ENCODE assay signal across 2 cellular contexts in the genomic region with DNA sequence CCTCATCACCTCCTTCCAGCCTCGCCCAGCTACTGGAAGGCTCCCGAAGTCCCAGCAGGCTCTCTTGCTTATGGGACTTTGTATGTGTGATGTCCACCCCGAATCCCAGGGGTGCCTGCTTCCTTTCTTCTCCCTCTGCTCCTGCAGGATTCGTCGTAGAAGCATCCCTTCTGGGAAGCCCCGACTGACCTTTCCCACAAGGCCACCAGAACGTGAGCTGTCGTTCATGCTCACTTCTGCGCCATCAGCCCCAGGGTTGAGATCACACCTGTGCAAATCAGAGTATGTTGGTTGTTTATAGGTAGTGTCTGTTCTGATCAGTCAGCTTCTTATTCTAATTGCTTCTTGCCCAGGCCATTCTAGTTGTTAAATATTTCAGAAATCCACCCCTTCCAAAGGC.
TF ChIP-seq lines count a peak whose summit lies in the region.

No MANE protein-coding gene starts in this region.

TF ChIP-seq in GM23338, 12 proteins besides CTCF, POLR2A, EP300 and RAD21 (continued from another document):
- TF ChIP-seq, protein P1, sequence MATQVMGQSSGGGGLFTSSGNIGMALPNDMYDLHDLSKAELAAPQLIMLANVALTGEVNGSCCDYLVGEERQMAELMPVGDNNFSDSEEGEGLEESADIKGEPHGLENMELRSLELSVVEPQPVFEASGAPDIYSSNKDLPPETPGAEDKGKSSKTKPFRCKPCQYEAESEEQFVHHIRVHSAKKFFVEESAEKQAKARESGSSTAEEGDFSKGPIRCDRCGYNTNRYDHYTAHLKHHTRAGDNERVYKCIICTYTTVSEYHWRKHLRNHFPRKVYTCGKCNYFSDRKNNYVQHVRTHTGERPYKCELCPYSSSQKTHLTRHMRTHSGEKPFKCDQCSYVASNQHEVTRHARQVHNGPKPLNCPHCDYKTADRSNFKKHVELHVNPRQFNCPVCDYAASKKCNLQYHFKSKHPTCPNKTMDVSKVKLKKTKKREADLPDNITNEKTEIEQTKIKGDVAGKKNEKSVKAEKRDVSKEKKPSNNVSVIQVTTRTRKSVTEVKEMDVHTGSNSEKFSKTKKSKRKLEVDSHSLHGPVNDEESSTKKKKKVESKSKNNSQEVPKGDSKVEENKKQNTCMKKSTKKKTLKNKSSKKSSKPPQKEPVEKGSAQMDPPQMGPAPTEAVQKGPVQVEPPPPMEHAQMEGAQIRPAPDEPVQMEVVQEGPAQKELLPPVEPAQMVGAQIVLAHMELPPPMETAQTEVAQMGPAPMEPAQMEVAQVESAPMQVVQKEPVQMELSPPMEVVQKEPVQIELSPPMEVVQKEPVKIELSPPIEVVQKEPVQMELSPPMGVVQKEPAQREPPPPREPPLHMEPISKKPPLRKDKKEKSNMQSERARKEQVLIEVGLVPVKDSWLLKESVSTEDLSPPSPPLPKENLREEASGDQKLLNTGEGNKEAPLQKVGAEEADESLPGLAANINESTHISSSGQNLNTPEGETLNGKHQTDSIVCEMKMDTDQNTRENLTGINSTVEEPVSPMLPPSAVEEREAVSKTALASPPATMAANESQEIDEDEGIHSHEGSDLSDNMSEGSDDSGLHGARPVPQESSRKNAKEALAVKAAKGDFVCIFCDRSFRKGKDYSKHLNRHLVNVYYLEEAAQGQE (IDR thresholded peaks at IDR 0.05; ENCODE audit: unreplicated experiment), result no peak
- TF ChIP-seq POLR2AphosphoS5 (IDR thresholded peaks at IDR 0.05; ENCODE audit: low read depth) (no peak), STAT1 (IDR thresholded peaks at IDR 0.05; ENCODE audit: unreplicated experiment) (no peak), EZH2 (IDR thresholded peaks at IDR 0.05; ENCODE audit: low read depth, unreplicated experiment) (no peak), NANOG (IDR thresholded peaks at IDR 0.05; ENCODE audit: borderline replicate concordance) (no peak), JUNB (IDR thresholded peaks at IDR 0.05; ENCODE audit: unreplicated experiment) (no peak), EZH2phosphoT487 (IDR thresholded peaks at IDR 0.05; ENCODE audit: unreplicated experiment) (no peak), ZNF331 (CRISPR knock-in tag; IDR thresholded peaks at IDR 0.05; ENCODE audit: low read depth) (no peak)
- TF ChIP-seq, protein P2, sequence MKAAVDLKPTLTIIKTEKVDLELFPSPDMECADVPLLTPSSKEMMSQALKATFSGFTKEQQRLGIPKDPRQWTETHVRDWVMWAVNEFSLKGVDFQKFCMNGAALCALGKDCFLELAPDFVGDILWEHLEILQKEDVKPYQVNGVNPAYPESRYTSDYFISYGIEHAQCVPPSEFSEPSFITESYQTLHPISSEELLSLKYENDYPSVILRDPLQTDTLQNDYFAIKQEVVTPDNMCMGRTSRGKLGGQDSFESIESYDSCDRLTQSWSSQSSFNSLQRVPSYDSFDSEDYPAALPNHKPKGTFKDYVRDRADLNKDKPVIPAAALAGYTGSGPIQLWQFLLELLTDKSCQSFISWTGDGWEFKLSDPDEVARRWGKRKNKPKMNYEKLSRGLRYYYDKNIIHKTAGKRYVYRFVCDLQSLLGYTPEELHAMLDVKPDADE (IDR thresholded peaks at IDR 0.05), result no peak
- TF ChIP-seq, protein P3, sequence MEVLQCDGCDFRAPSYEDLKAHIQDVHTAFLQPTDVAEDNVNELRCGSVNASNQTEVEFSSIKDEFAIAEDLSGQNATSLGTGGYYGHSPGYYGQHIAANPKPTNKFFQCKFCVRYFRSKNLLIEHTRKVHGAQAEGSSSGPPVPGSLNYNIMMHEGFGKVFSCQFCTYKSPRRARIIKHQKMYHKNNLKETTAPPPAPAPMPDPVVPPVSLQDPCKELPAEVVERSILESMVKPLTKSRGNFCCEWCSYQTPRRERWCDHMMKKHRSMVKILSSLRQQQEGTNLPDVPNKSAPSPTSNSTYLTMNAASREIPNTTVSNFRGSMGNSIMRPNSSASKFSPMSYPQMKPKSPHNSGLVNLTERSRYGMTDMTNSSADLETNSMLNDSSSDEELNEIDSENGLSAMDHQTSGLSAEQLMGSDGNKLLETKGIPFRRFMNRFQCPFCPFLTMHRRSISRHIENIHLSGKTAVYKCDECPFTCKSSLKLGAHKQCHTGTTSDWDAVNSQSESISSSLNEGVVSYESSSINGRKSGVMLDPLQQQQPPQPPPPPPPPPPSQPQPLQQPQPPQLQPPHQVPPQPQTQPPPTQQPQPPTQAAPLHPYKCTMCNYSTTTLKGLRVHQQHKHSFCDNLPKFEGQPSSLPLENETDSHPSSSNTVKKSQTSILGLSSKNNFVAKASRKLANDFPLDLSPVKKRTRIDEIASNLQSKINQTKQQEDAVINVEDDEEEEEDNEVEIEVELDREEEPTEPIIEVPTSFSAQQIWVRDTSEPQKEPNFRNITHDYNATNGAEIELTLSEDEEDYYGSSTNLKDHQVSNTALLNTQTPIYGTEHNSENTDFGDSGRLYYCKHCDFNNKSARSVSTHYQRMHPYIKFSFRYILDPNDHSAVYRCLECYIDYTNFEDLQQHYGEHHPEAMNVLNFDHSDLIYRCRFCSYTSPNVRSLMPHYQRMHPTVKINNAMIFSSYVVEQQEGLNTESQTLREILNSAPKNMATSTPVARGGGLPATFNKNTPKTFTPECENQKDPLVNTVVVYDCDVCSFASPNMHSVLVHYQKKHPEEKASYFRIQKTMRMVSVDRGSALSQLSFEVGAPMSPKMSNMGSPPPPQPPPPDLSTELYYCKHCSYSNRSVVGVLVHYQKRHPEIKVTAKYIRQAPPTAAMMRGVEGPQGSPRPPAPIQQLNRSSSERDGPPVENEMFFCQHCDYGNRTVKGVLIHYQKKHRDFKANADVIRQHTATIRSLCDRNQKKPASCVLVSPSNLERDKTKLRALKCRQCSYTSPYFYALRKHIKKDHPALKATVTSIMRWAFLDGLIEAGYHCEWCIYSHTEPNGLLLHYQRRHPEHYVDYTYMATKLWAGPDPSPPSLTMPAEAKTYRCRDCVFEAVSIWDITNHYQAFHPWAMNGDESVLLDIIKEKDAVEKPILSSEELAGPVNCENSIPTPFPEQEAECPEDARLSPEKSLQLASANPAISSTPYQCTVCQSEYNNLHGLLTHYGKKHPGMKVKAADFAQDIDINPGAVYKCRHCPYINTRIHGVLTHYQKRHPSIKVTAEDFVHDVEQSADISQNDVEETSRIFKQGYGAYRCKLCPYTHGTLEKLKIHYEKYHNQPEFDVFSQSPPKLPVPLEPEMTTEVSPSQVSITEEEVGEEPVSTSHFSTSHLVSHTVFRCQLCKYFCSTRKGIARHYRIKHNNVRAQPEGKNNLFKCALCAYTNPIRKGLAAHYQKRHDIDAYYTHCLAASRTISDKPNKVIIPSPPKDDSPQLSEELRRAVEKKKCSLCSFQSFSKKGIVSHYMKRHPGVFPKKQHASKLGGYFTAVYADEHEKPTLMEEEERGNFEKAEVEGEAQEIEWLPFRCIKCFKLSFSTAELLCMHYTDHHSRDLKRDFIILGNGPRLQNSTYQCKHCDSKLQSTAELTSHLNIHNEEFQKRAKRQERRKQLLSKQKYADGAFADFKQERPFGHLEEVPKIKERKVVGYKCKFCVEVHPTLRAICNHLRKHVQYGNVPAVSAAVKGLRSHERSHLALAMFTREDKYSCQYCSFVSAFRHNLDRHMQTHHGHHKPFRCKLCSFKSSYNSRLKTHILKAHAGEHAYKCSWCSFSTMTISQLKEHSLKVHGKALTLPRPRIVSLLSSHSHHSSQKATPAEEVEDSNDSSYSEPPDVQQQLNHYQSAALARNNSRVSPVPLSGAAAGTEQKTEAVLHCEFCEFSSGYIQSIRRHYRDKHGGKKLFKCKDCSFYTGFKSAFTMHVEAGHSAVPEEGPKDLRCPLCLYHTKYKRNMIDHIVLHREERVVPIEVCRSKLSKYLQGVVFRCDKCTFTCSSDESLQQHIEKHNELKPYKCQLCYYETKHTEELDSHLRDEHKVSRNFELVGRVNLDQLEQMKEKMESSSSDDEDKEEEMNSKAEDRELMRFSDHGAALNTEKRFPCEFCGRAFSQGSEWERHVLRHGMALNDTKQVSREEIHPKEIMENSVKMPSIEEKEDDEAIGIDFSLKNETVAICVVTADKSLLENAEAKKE (CRISPR knock-in tag; IDR thresholded peaks at IDR 0.05), result no peak

TF ChIP-seq in K562, 482 proteins besides CTCF, POLR2A, EP300 and RAD21 (continued from another document):
- TF ChIP-seq, protein P4, sequence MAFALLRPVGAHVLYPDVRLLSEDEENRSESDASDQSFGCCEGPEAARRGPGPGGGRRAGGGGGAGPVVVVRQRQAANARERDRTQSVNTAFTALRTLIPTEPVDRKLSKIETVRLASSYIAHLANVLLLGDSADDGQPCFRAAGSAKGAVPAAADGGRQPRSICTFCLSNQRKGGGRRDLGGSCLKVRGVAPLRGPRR (CRISPR knock-in tag; IDR thresholded peaks at IDR 0.05), result no peak
- TF ChIP-seq, protein P5, sequence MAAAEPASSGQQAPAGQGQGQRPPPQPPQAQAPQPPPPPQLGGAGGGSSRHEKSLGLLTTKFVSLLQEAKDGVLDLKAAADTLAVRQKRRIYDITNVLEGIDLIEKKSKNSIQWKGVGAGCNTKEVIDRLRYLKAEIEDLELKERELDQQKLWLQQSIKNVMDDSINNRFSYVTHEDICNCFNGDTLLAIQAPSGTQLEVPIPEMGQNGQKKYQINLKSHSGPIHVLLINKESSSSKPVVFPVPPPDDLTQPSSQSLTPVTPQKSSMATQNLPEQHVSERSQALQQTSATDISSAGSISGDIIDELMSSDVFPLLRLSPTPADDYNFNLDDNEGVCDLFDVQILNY (CRISPR knock-in tag; IDR thresholded peaks at IDR 0.05), result no peak
- TF ChIP-seq, protein P6, sequence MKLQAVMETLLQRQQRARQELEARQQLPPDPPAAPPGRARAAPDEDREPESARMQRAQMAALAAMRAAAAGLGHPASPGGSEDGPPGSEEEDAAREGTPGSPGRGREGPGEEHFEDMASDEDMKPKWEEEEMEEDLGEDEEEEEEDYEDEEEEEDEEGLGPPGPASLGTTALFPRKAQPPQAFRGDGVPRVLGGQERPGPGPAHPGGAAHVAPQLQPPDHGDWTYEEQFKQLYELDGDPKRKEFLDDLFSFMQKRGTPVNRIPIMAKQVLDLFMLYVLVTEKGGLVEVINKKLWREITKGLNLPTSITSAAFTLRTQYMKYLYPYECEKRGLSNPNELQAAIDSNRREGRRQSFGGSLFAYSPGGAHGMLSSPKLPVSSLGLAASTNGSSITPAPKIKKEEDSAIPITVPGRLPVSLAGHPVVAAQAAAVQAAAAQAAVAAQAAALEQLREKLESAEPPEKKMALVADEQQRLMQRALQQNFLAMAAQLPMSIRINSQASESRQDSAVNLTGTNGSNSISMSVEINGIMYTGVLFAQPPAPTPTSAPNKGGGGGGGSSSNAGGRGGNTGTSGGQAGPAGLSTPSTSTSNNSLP (IDR thresholded peaks at IDR 0.05; ENCODE audit: borderline replicate concordance, low read depth, low read length), result no peak
